ENCODE assay signal across 7 cellular contexts in genomic region chr2:14355102-14355501, GRCh38.
"Had no signal": no experiment of that assay in that cellular context is flagged by ENCODE, and none has a peak within 500 bp of the region (broad histone marks: within the 10 kb centered on the region; RNA-seq: fewer than 3 reads in every experiment).

No MANE protein-coding gene starts in this region.

- DNase-seq: KBM-7, KG1 had no signal

- H3K4me1 Mint-ChIP-seq: IgD-negative memory B cell had no signal

- H3K4me2 ChIP-seq: KMS-11 had no signal

- H3K4me3 ChIP-seq: K562 had no signal

- H3K27ac Mint-ChIP-seq: IgD-negative memory B cell had no signal

- H3K4me3 Mint-ChIP-seq: IgD-negative memory B cell had no signal

- H3K27ac ChIP-seq: HL-60, KMS-11 had no signal

- H3K36me3 Mint-ChIP-seq: IgD-negative memory B cell had no signal

- FAIRE-seq: HTR-8/SVneo, K562 had no signal

- H3K27me3 Mint-ChIP-seq: IgD-negative memory B cell had no signal

- H3K9ac ChIP-seq: KMS-11 had no signal

- ATAC-seq: K562 had no signal
